Comparison of ENCODE assay signal across 19 cellular contexts in genomic region chr10:7357193-7357592, GRCh38. TPM values are rescaled to one million over a fixed set of nuclear protein-coding genes. Genes with fewer than 3 reads are reported as not detected.
DNase-seq lines count a peak whose midpoint lies in the region; ATAC-seq and TF ChIP-seq lines count a peak whose summit lies in the region.
"Had no signal": no experiment of that assay in that cellular context is flagged by ENCODE, and none has a peak within 500 bp of the region (broad histone marks: within the 10 kb centered on the region; RNA-seq: fewer than 3 reads in every experiment).

No MANE protein-coding gene starts in this region.

- no peak overlapping the region for H3K4me3 Mint-ChIP-seq in natural killer cell
- no peak overlapping the region for H3K4me3 Mint-ChIP-seq in natural killer cell treated with Interleukin-12 subunit alpha and Interleukin-12 subunit beta and Interleukin-15 and Interleukin-18, amount 100 ng/mL, for 72 hours
- H3K4me3 Mint-ChIP-seq in endothelial cell (ENCODE audit: unreplicated experiment), result peak overlapping the region; percentile 39
- H3K4me3 Mint-ChIP-seq in MCF 10A (ENCODE audit: unreplicated experiment), result no peak overlapping the region
- H3K4me3 Mint-ChIP-seq: CD4-positive, alpha-beta memory T cell; GM23338; H9; HFFc6 had no signal

- no peak for DNase-seq in natural killer cell
- DNase-seq in natural killer cell treated with Interleukin-12 subunit alpha and Interleukin-12 subunit beta and Interleukin-15 and Interleukin-18, amount 100 ng/mL, for 72 hours (ENCODE audit: low spot score), result no peak
- DNase-seq in endothelial cell (ENCODE audit: low spot score), result no peak
- DNase-seq in NCI-H1436 (lab: John Stamatoyannopoulos, UW), result no peak
- no peak for DNase-seq in MCF 10A (ENCODE audit: unreplicated experiment)
- DNase-seq: 8988T; C1 segment of cervical spinal cord; Calu3; CD4-positive, alpha-beta memory T cell; COR-L47; DMS53; DMS79 treated with DMSO at 0.1 percent for 48 hours; GF-D8; H9; HFFc6 had no signal

- BruUV-seq in MCF 10A (replicated peaks; lab: Mats Ljungman, UMichigan), result no TSS peak

- POLR2A ChIA-PET in HEK293 (lab: Yijun Ruan, JAX), result no interaction called here
- POLR2A ChIA-PET in MCF 10A (lab: Yijun Ruan, JAX), result interaction anchor here (1.0 kb wide), 1 partner anchor 29 kb away, joined by 3 read pairs; no protein-coding TSS in a partner anchor

- H3K27me3 Mint-ChIP-seq in natural killer cell (ENCODE audit: low read depth in 2 of 2) (no peaks in the 10 kb centered on the region), endothelial cell (ENCODE audit: unreplicated experiment) (peaks cover 3% of the 10 kb centered on the region), MCF 10A (ENCODE audit: insufficient read depth, unreplicated experiment) (no peaks in the 10 kb centered on the region)
- H3K27me3 Mint-ChIP-seq in natural killer cell treated with Interleukin-12 subunit alpha and Interleukin-12 subunit beta and Interleukin-15 and Interleukin-18, amount 100 ng/mL, for 72 hours, result no peaks in the 10 kb centered on the region
- H3K27me3 Mint-ChIP-seq: CD4-positive, alpha-beta memory T cell had no signal

- CTCF ChIA-PET in HEK293 (lab: Yijun Ruan, JAX), result no interaction called here
- CTCF ChIA-PET in MCF 10A (lab: Yijun Ruan, JAX), result no interaction called here

- no peak for TF ChIP-seq CTCF in natural killer cell (IDR thresholded peaks at IDR 0.05)
- TF ChIP-seq CTCF in HEK293 (tag by site-specific recombination; IDR thresholded peaks at IDR 0.05), result no peak
- no peak for TF ChIP-seq CTCF in endothelial cell (IDR thresholded peaks at IDR 0.05; ENCODE audit: unreplicated experiment)
- no peak for TF ChIP-seq CTCF in MCF 10A (IDR thresholded peaks at IDR 0.05; ENCODE audit: unreplicated experiment)

- H3K4me3 ChIP-seq in HEK293 (ENCODE audit: low read depth, low read length), result no peak overlapping the region
- H3K4me3 ChIP-seq: GM23338 had no signal

- H3K4me1 ChIP-seq in HEK293 (ENCODE audit: control insufficient read depth, insufficient read depth, low read length), result peaks cover 5% of the 10 kb centered on the region

- H3K27ac ChIP-seq in HEK293 (ENCODE audit: extremely low read depth, low read depth, low read length), result no peak overlapping the region

- H3K4me1 Mint-ChIP-seq in natural killer cell (peaks cover 63 to 66% of the 10 kb centered on the region in 2 donors), endothelial cell (ENCODE audit: unreplicated experiment) (no peaks in the 10 kb centered on the region), MCF 10A (ENCODE audit: insufficient read depth, unreplicated experiment) (peaks cover 18% of the 10 kb centered on the region)
- H3K4me1 Mint-ChIP-seq in natural killer cell treated with Interleukin-12 subunit alpha and Interleukin-12 subunit beta and Interleukin-15 and Interleukin-18, amount 100 ng/mL, for 72 hours (ENCODE audit: low read depth in 2 of 2), result peaks cover 34 to 45% of the 10 kb centered on the region in 2 donors

- ATAC-seq in natural killer cell, result no peak
- ATAC-seq in natural killer cell treated with Interleukin-12 subunit alpha and Interleukin-12 subunit beta and Interleukin-15 and Interleukin-18, amount 100 ng/mL, for 72 hours, result no peak
- ATAC-seq: GM23338, HCT116 had no signal

- H3K27ac Mint-ChIP-seq in natural killer cell (peak overlapping the region; percentile 6 to 46), endothelial cell (ENCODE audit: unreplicated experiment) (no peak overlapping the region), MCF 10A (ENCODE audit: low read depth, unreplicated experiment) (no peak overlapping the region)
- peak overlapping the region in 1 of 2 donors; percentile 23 for H3K27ac Mint-ChIP-seq in natural killer cell treated with Interleukin-12 subunit alpha and Interleukin-12 subunit beta and Interleukin-15 and Interleukin-18, amount 100 ng/mL, for 72 hours
- H3K27ac Mint-ChIP-seq: GM23338, HFFc6 had no signal

- intact Hi-C loops in natural killer cell (cut with micrococcal nuclease) (no loop called here), MCF 10A (cut with micrococcal nuclease) (no loop called here)

- no peaks in the 10 kb centered on the region for H3K36me3 Mint-ChIP-seq in natural killer cell
- peaks cover 26% of the 10 kb centered on the region for H3K36me3 Mint-ChIP-seq in natural killer cell treated with Interleukin-12 subunit alpha and Interleukin-12 subunit beta and Interleukin-15 and Interleukin-18, amount 100 ng/mL, for 72 hours
- peaks cover 42% of the 10 kb centered on the region for H3K36me3 Mint-ChIP-seq in endothelial cell (ENCODE audit: low read depth, unreplicated experiment)
- H3K36me3 Mint-ChIP-seq in MCF 10A (ENCODE audit: insufficient read depth, unreplicated experiment), result peaks cover 18% of the 10 kb centered on the region

- peaks cover 9 to 45% of the 10 kb centered on the region in 2 experiments; a peak in 2 of 3 replicates for H3K36me3 ChIP-seq in HEK293 (ENCODE audit: control insufficient read depth in 2 of 2, insufficient read depth in 1 of 2, low read length in 2 of 2)

- no peaks in the 10 kb centered on the region for H3K9me3 ChIP-seq in HEK293 (ENCODE audit: control insufficient read depth, insufficient read depth, low read depth, low read length)

- no peaks in the 10 kb centered on the region for H3K9me3 Mint-ChIP-seq in natural killer cell
- peaks cover 5% of the 10 kb centered on the region for H3K9me3 Mint-ChIP-seq in natural killer cell treated with Interleukin-12 subunit alpha and Interleukin-12 subunit beta and Interleukin-15 and Interleukin-18, amount 100 ng/mL, for 72 hours
- no peaks in the 10 kb centered on the region for H3K9me3 Mint-ChIP-seq in endothelial cell (ENCODE audit: unreplicated experiment)
- H3K9me3 Mint-ChIP-seq in MCF 10A (ENCODE audit: unreplicated experiment), result peaks cover 5% of the 10 kb centered on the region

TF ChIP-seq in HEK293, 187 proteins besides CTCF, POLR2A, EP300 and RAD21:
- TF ChIP-seq TCF7L2 (IDR thresholded peaks at IDR 0.05; ENCODE audit: borderline replicate concordance, low read depth, low read length), result no peak
- TF ChIP-seq ZNF10 (tag by site-specific recombination; IDR thresholded peaks at IDR 0.05), result peak; percentile 99
TF ChIP-seq in HEK293: peak in this region for 1.

RNA-seq across cellular contexts. Expression of gene SFMBT2, which starts 53.6 kb away (rescaled TPM):
- total RNA-seq in natural killer cell, result 10 to 100 TPM; 50.4 to 70.4 (median 52.2) TPM
- 100 to 1,000 TPM in 1 of 2 donors, 10 to 100 TPM in 1; 94.9 to 101 TPM for total RNA-seq in natural killer cell treated with Interleukin-12 subunit alpha and Interleukin-12 subunit beta and Interleukin-15 and Interleukin-18, amount 100 ng/mL, for 72 hours
- total RNA-seq in endothelial cell (ENCODE audit: unreplicated experiment), result 16.0 TPM
- total RNA-seq in MCF 10A (2022), result 5.8 and 7.4 TPM in 2 replicates
- total RNA-seq: G401 had no signal

Comparison
In these comparisons a context has a peak if more than half of its experiments do, and no peak if none do; other contexts are left out.
1. H3K27ac Mint-ChIP-seq: peak in natural killer cell (2 of 2); none in endothelial cell (single experiment) and MCF 10A (single experiment).